Comparison of ENCODE assay signal across 1 cellular context in the genomic region with DNA sequence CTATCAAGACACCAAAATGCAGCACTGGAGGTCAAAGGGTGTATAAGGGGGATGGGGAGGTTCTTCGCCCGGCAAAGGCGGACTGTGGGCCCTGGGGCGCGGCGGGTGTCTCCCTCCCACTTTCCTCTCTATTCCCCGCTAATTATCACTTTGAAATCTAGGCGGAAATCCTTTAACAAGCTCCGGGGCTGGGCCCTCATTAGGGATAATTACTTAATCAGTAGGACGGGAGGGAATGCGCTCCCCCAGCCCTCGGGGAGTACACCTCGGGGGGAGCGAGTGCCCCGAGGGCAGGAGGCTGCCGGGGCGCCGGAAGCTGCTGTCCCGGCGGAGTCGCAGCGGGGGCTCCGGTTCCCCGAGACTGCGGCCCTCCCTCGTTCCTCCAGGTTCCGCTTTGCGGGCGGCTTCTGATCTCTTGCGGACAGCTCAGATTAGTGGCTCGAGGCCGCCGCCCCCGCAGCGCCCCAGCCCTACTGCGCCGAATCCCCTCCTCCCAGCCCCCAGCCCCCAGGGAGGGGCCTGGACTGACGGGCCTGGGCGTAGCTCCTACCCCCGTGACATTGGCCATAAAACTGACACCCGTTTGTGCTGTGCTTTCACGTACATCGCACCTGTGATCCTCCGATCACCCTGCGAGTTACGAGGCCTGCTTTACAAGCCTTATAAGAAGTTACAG.
TF ChIP-seq lines count a peak whose summit lies in the region.

No MANE protein-coding gene starts in this region.

TF ChIP-seq in GM12878, 131 proteins besides CTCF, POLR2A, EP300 and RAD21 (continued from another document and continues in another):
- TF ChIP-seq WRNIP1 (IDR thresholded peaks at IDR 0.05; ENCODE audit: borderline replicate concordance, low read depth, low read length) (no peak), YY1 (IDR thresholded peaks at IDR 0.05; ENCODE audit: low read depth, low read length) (peak; percentile 71), SRF (IDR thresholded peaks at IDR 0.05; ENCODE audit: low read depth in 2 of 2, low read length in 2 of 2) (peak in 1 of 2 experiments; percentile 80; a peak in 2 of 4 replicates), SUPT20H (IDR thresholded peaks at IDR 0.05; ENCODE audit: borderline replicate concordance, control insufficient read depth, low read depth, low read length) (no peak), SPI1 (IDR thresholded peaks at IDR 0.05; ENCODE audit: borderline replicate concordance, insufficient read depth, low read depth, low read length) (peak; percentile 30; the same call in 1 of the 2 replicates), LARP7 (IDR thresholded peaks at IDR 0.05) (no peak; the same call in 1 of the 2 replicates), ATF7 (IDR thresholded peaks at IDR 0.05; ENCODE audit: low read depth) (no peak), IRF4 (IDR thresholded peaks at IDR 0.05; ENCODE audit: low read depth, low read length) (no peak), RCOR1 (conservative IDR thresholded peaks at IDR 0.05; ENCODE audit: low read depth, low read length) (no peak), RELA (IDR thresholded peaks at IDR 0.05; ENCODE audit: borderline replicate concordance, partially characterized antibody) (peak; percentile 23), SP1 (IDR thresholded peaks at IDR 0.05; ENCODE audit: low read depth, low read length) (peak; percentile 39), MXI1 (IDR thresholded peaks at IDR 0.05; ENCODE audit: low read depth, low read length) (no peak), KLF5 (IDR thresholded peaks at IDR 0.05; ENCODE audit: partially characterized antibody) (no peak), MYC (IDR thresholded peaks at IDR 0.05; ENCODE audit: insufficient read depth, insufficient read length, insufficient replicate concordance, low read length, severe bottlenecking) (no peak), ZNF207 (IDR thresholded peaks at IDR 0.05; ENCODE audit: borderline replicate concordance) (no peak), CBX5 (IDR thresholded peaks at IDR 0.05; ENCODE audit: low read depth) (no peak), DPF2 (IDR thresholded peaks at IDR 0.05) (peak; percentile 72; the same call in 1 of the 2 replicates), CEBPB (IDR thresholded peaks at IDR 0.05; ENCODE audit: borderline replicate concordance in 1 of 2, low read depth in 2 of 2, low read length in 2 of 2) (no peak), SIX5 (IDR thresholded peaks at IDR 0.05; ENCODE audit: low read depth, low read length, severe bottlenecking) (peak; percentile 37), MTA3 (IDR thresholded peaks at IDR 0.05; ENCODE audit: borderline replicate concordance, low read length) (no peak), NRF1 (conservative IDR thresholded peaks at IDR 0.05; ENCODE audit: low read depth, low read length) (no peak), TAF1 (IDR thresholded peaks at IDR 0.05; ENCODE audit: borderline replicate concordance, low read depth, low read length) (peak; percentile 99), SMARCA5 (IDR thresholded peaks at IDR 0.05) (no peak), KAT2A (conservative IDR thresholded peaks at IDR 0.05; ENCODE audit: control insufficient read depth, low read depth, low read length) (no peak), CHD1 (IDR thresholded peaks at IDR 0.05; ENCODE audit: low read depth, low read length) (no peak), MTA2 (IDR thresholded peaks at IDR 0.05; ENCODE audit: low read depth) (peak; percentile 54; the same call in 1 of the 2 replicates), BHLHE40 (IDR thresholded peaks at IDR 0.05; ENCODE audit: borderline replicate concordance in 1 of 2, low read depth in 2 of 2, low read length in 1 of 2) (peak in 1 of 2 experiments; percentile 33; a peak in 1 of 4 replicates), ASH2L (IDR thresholded peaks at IDR 0.05; ENCODE audit: borderline replicate concordance, low read depth) (no peak), SMC3 (IDR thresholded peaks at IDR 0.05; ENCODE audit: borderline replicate concordance, low read length) (no peak), SMAD1 (IDR thresholded peaks at IDR 0.05; ENCODE audit: low read depth, partially characterized antibody) (no peak), CREB1 (IDR thresholded peaks at IDR 0.05; ENCODE audit: low read depth) (peak; percentile 58; the same call in 1 of the 2 replicates), NR2F1 (conservative IDR thresholded peaks at IDR 0.05) (peak; percentile 59), MEF2A (IDR thresholded peaks at IDR 0.05; ENCODE audit: insufficient read depth, low read depth, low read length) (no peak), IKZF1 (conservative IDR thresholded peaks at IDR 0.05) (peak; percentile 82), TBL1XR1 (IDR thresholded peaks at IDR 0.05; ENCODE audit: low read depth, low read length) (no peak), ZNF274 (IDR thresholded peaks at IDR 0.05; ENCODE audit: insufficient read depth, insufficient read length) (no peak), BCL11A (IDR thresholded peaks at IDR 0.05; ENCODE audit: low read depth, low read length) (no peak)
- TF ChIP-seq, protein P1, sequence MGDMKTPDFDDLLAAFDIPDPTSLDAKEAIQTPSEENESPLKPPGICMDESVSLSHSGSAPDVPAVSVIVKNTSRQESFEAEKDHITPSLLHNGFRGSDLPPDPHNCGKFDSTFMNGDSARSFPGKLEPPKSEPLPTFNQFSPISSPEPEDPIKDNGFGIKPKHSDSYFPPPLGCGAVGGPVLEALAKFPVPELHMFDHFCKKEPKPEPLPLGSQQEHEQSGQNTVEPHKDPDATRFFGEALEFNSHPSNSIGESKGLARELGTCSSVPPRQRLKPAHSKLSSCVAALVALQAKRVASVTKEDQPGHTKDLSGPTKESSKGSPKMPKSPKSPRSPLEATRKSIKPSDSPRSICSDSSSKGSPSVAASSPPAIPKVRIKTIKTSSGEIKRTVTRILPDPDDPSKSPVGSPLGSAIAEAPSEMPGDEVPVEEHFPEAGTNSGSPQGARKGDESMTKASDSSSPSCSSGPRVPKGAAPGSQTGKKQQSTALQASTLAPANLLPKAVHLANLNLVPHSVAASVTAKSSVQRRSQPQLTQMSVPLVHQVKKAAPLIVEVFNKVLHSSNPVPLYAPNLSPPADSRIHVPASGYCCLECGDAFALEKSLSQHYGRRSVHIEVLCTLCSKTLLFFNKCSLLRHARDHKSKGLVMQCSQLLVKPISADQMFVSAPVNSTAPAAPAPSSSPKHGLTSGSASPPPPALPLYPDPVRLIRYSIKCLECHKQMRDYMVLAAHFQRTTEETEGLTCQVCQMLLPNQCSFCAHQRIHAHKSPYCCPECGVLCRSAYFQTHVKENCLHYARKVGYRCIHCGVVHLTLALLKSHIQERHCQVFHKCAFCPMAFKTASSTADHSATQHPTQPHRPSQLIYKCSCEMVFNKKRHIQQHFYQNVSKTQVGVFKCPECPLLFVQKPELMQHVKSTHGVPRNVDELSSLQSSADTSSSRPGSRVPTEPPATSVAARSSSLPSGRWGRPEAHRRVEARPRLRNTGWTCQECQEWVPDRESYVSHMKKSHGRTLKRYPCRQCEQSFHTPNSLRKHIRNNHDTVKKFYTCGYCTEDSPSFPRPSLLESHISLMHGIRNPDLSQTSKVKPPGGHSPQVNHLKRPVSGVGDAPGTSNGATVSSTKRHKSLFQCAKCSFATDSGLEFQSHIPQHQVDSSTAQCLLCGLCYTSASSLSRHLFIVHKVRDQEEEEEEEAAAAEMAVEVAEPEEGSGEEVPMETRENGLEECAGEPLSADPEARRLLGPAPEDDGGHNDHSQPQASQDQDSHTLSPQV (IDR thresholded peaks at IDR 0.05): no peak
- TF ChIP-seq, protein P2, sequence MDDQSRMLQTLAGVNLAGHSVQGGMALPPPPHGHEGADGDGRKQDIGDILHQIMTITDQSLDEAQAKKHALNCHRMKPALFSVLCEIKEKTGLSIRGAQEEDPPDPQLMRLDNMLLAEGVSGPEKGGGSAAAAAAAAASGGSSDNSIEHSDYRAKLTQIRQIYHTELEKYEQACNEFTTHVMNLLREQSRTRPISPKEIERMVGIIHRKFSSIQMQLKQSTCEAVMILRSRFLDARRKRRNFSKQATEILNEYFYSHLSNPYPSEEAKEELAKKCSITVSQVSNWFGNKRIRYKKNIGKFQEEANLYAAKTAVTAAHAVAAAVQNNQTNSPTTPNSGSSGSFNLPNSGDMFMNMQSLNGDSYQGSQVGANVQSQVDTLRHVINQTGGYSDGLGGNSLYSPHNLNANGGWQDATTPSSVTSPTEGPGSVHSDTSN (IDR thresholded peaks at IDR 0.05; ENCODE audit: insufficient replicate concordance, low read depth, low read length): no peak
- TF ChIP-seq, protein P3, sequence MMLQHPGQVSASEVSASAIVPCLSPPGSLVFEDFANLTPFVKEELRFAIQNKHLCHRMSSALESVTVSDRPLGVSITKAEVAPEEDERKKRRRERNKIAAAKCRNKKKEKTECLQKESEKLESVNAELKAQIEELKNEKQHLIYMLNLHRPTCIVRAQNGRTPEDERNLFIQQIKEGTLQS (IDR thresholded peaks at IDR 0.05; ENCODE audit: borderline replicate concordance, extremely low read depth, low read depth, low read length): no peak
- TF ChIP-seq, protein P4, sequence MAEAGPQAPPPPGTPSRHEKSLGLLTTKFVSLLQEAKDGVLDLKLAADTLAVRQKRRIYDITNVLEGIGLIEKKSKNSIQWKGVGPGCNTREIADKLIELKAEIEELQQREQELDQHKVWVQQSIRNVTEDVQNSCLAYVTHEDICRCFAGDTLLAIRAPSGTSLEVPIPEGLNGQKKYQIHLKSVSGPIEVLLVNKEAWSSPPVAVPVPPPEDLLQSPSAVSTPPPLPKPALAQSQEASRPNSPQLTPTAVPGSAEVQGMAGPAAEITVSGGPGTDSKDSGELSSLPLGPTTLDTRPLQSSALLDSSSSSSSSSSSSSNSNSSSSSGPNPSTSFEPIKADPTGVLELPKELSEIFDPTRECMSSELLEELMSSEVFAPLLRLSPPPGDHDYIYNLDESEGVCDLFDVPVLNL (IDR thresholded peaks at IDR 0.05; ENCODE audit: low read depth, low read length): no peak
- TF ChIP-seq, protein P5, sequence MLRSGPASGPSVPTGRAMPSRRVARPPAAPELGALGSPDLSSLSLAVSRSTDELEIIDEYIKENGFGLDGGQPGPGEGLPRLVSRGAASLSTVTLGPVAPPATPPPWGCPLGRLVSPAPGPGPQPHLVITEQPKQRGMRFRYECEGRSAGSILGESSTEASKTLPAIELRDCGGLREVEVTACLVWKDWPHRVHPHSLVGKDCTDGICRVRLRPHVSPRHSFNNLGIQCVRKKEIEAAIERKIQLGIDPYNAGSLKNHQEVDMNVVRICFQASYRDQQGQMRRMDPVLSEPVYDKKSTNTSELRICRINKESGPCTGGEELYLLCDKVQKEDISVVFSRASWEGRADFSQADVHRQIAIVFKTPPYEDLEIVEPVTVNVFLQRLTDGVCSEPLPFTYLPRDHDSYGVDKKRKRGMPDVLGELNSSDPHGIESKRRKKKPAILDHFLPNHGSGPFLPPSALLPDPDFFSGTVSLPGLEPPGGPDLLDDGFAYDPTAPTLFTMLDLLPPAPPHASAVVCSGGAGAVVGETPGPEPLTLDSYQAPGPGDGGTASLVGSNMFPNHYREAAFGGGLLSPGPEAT (IDR thresholded peaks at IDR 0.05; ENCODE audit: low read depth): 0 out of 2 replicates have a peak, but pooled peaks have one; percentile 47
- TF ChIP-seq, protein P6, sequence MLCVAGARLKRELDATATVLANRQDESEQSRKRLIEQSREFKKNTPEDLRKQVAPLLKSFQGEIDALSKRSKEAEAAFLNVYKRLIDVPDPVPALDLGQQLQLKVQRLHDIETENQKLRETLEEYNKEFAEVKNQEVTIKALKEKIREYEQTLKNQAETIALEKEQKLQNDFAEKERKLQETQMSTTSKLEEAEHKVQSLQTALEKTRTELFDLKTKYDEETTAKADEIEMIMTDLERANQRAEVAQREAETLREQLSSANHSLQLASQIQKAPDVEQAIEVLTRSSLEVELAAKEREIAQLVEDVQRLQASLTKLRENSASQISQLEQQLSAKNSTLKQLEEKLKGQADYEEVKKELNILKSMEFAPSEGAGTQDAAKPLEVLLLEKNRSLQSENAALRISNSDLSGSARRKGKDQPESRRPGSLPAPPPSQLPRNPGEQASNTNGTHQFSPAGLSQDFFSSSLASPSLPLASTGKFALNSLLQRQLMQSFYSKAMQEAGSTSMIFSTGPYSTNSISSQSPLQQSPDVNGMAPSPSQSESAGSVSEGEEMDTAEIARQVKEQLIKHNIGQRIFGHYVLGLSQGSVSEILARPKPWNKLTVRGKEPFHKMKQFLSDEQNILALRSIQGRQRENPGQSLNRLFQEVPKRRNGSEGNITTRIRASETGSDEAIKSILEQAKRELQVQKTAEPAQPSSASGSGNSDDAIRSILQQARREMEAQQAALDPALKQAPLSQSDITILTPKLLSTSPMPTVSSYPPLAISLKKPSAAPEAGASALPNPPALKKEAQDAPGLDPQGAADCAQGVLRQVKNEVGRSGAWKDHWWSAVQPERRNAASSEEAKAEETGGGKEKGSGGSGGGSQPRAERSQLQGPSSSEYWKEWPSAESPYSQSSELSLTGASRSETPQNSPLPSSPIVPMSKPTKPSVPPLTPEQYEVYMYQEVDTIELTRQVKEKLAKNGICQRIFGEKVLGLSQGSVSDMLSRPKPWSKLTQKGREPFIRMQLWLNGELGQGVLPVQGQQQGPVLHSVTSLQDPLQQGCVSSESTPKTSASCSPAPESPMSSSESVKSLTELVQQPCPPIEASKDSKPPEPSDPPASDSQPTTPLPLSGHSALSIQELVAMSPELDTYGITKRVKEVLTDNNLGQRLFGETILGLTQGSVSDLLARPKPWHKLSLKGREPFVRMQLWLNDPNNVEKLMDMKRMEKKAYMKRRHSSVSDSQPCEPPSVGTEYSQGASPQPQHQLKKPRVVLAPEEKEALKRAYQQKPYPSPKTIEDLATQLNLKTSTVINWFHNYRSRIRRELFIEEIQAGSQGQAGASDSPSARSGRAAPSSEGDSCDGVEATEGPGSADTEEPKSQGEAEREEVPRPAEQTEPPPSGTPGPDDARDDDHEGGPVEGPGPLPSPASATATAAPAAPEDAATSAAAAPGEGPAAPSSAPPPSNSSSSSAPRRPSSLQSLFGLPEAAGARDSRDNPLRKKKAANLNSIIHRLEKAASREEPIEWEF (IDR thresholded peaks at IDR 0.05; ENCODE audit: insufficient replicate concordance, low read depth, low read length): no peak
- TF ChIP-seq, protein P7, sequence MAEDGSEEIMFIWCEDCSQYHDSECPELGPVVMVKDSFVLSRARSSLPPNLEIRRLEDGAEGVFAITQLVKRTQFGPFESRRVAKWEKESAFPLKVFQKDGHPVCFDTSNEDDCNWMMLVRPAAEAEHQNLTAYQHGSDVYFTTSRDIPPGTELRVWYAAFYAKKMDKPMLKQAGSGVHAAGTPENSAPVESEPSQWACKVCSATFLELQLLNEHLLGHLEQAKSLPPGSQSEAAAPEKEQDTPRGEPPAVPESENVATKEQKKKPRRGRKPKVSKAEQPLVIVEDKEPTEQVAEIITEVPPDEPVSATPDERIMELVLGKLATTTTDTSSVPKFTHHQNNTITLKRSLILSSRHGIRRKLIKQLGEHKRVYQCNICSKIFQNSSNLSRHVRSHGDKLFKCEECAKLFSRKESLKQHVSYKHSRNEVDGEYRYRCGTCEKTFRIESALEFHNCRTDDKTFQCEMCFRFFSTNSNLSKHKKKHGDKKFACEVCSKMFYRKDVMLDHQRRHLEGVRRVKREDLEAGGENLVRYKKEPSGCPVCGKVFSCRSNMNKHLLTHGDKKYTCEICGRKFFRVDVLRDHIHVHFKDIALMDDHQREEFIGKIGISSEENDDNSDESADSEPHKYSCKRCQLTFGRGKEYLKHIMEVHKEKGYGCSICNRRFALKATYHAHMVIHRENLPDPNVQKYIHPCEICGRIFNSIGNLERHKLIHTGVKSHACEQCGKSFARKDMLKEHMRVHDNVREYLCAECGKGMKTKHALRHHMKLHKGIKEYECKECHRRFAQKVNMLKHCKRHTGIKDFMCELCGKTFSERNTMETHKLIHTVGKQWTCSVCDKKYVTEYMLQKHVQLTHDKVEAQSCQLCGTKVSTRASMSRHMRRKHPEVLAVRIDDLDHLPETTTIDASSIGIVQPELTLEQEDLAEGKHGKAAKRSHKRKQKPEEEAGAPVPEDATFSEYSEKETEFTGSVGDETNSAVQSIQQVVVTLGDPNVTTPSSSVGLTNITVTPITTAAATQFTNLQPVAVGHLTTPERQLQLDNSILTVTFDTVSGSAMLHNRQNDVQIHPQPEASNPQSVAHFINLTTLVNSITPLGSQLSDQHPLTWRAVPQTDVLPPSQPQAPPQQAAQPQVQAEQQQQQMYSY (CRISPR knock-in tag; IDR thresholded peaks at IDR 0.05): no peak
